ENCODE assay signal across 9 cellular contexts in genomic region chr13:50387124-50387581, GRCh38.
DNase-seq lines count a peak whose midpoint lies in the region; ATAC-seq and TF ChIP-seq lines count a peak whose summit lies in the region.
"Had no signal": no experiment of that assay in that cellular context is flagged by ENCODE, and none has a peak within 500 bp of the region (broad histone marks: within the 10 kb centered on the region; RNA-seq: fewer than 3 reads in every experiment).

No MANE protein-coding gene starts in this region.

- DNase-seq in ELF-1 (ENCODE audit: low read depth, low spot score), result peak; percentile 85
- DNase-seq in NCI-H1105 (lab: John Stamatoyannopoulos, UW), result peak; percentile 47
- peak; percentile 18 for DNase-seq in activated CD4-positive, alpha-beta T cell treated with anti-CD3 and anti-CD28 coated beads for 1 hour
- DNase-seq in fibroblast of the aortic adventitia (ENCODE audit: low read depth), result peak; percentile 61
- no peak for DNase-seq in omental fat pad (ENCODE audit: low spot score)
- no peak for DNase-seq in esophagus squamous epithelium (lab: John Stamatoyannopoulos, UW)

- intact Hi-C loops in esophagus squamous epithelium (cut with DNase I), result no loop called here

- H3K36me3 ChIP-seq in esophagus squamous epithelium, result no peaks in the 10 kb centered on the region
- H3K36me3 ChIP-seq: neutrophil had no signal

- WGBS in esophagus squamous epithelium, 2 donors, result 72% methylated on average over 4 to 5 of the region's 6 CpGs

- no peaks in the 10 kb centered on the region for H3K27me3 ChIP-seq in esophagus squamous epithelium
- H3K27me3 ChIP-seq: neutrophil had no signal

- H3K9me3 ChIP-seq in esophagus squamous epithelium, result no peaks in the 10 kb centered on the region
- H3K9me3 ChIP-seq: neutrophil had no signal

- TF ChIP-seq POLR2A in esophagus squamous epithelium (IDR thresholded peaks at IDR 0.05), result no peak

- peak; percentile 70 for ATAC-seq in omental fat pad (ENCODE audit: low FRiP score)
- no peak for ATAC-seq in HG02938 (IDR thresholded peaks at IDR 0.05; ENCODE audit: unreplicated experiment)
- no peak for ATAC-seq in HG03159 (IDR thresholded peaks at IDR 0.05; ENCODE audit: unreplicated experiment)

- H3K27ac ChIP-seq in esophagus squamous epithelium, result no peak overlapping the region
- H3K27ac ChIP-seq: neutrophil had no signal

- peaks cover 0 to 9% (median 0%) of the 10 kb centered on the region in 3 donors for H3K4me1 ChIP-seq in esophagus squamous epithelium

- H3K4me3 ChIP-seq in fibroblast of the aortic adventitia (ENCODE audit: low read depth, low read length) (no peak overlapping the region), esophagus squamous epithelium (no peak overlapping the region)

- peak; percentile 31 for TF ChIP-seq CTCF in fibroblast of the aortic adventitia (IDR thresholded peaks at IDR 0.05; ENCODE audit: insufficient read depth, low read length)
- no peak for TF ChIP-seq CTCF in omental fat pad (IDR thresholded peaks at IDR 0.05)
- no peak for TF ChIP-seq CTCF in esophagus squamous epithelium (IDR thresholded peaks at IDR 0.05)

Comparison
In these comparisons a context has a peak if more than half of its experiments do, and no peak if none do; other contexts are left out.
1. DNase-seq: peak in ELF-1 (single experiment), NCI-H1105 (single experiment), activated CD4-positive, alpha-beta T cell treated with anti-CD3 and anti-CD28 coated beads for 1 hour (single experiment) and fibroblast of the aortic adventitia (single experiment); none in omental fat pad (single experiment) and esophagus squamous epithelium (single experiment).